Comparison of ENCODE assay signal across 27 cellular contexts in the genomic region with DNA sequence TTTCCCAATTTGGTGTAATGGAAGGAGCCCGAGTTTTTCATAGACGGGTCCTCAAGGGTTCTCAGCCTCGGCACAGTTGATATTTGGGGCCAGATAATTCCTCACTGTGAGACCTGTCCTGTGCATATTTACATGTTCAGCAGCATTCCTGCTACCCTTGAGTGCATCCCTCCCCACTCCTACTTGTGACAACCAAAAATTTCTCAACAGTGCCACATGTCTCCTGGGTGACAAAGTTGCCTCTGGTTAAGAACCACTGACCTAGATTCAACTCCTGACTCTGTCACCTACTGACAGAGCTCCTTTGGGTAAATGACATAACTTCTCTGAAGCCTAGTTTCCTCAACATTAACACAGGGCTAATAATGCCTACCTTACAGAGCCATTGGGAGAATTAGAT.
"Had no signal": no experiment of that assay in that cellular context is flagged by ENCODE, and none has a peak within 500 bp of the region (broad histone marks: within the 10 kb centered on the region; RNA-seq: fewer than 3 reads in every experiment).

No MANE protein-coding gene starts in this region.

- H3K4me1 Mint-ChIP-seq: activated CD4-positive, alpha-beta T cell treated with anti-CD3 and anti-CD28 coated beads for 36 hours; central memory CD8-positive, alpha-beta T cell; immature natural killer cell; neural crest cell had no signal

- H3K9me3 Mint-ChIP-seq: activated naive CD4-positive, alpha-beta T cell treated with anti-CD3 and anti-CD28 coated beads, Interleukin-2, amount 50 U/mL, for 72 hours; central memory CD8-positive, alpha-beta T cell; immature natural killer cell; memory B cell; naive thymus-derived CD8-positive, alpha-beta T cell; neural crest cell; stimulated activated naive CD8-positive, alpha-beta T cell treated with anti-CD3 and anti-CD28 coated beads, Interleukin-15, Interleukin-2, amounts not matched to agents 100 ng/mL and 50 ng/mL, for 24 hours had no signal

- H3K4me3 Mint-ChIP-seq: activated CD4-positive, alpha-beta T cell treated with anti-CD3 and anti-CD28 coated beads for 36 hours; activated CD8-positive, alpha-beta memory T cell treated with anti-CD3 and anti-CD28 coated beads, Interleukin-2, amount 10 ng/mL, durations not matched to agents 7 days and 5 days; activated CD8-positive, alpha-beta T cell treated with anti-CD3 and anti-CD28 coated beads, Interleukin-2, amount 10 ng/mL, durations not matched to agents 7 days and 5 days; central memory CD8-positive, alpha-beta T cell; immature natural killer cell; memory B cell; naive thymus-derived CD8-positive, alpha-beta T cell; neural crest cell; stimulated activated naive CD8-positive, alpha-beta T cell treated with anti-CD3 and anti-CD28 coated beads, Interleukin-15, Interleukin-2, amounts not matched to agents 100 ng/mL and 50 ng/mL, for 24 hours had no signal

- H3K36me3 Mint-ChIP-seq: activated CD8-positive, alpha-beta memory T cell treated with anti-CD3 and anti-CD28 coated beads, Interleukin-2, amount 10 ng/mL, durations not matched to agents 7 days and 5 days; activated naive CD4-positive, alpha-beta T cell treated with anti-CD3 and anti-CD28 coated beads, Interleukin-2, amount 50 U/mL, for 72 hours; immature natural killer cell; naive thymus-derived CD8-positive, alpha-beta T cell had no signal

- ATAC-seq: activated CD4-positive, alpha-beta T cell treated with anti-CD3 and anti-CD28 coated beads for 36 hours; activated CD8-positive, alpha-beta memory T cell treated with anti-CD3 and anti-CD28 coated beads, Interleukin-2, amount 10 ng/mL, durations not matched to agents 7 days and 5 days; activated CD8-positive, alpha-beta T cell treated with anti-CD3 and anti-CD28 coated beads, Interleukin-2, amount 10 ng/mL, durations not matched to agents 7 days and 5 days; activated naive CD4-positive, alpha-beta T cell treated with anti-CD3 and anti-CD28 coated beads, Interleukin-2, amount 50 U/mL, for 72 hours; foreskin keratinocyte; heart left ventricle; left ventricle myocardium superior; naive thymus-derived CD8-positive, alpha-beta T cell had no signal

- H3K27ac Mint-ChIP-seq: activated CD4-positive, alpha-beta T cell treated with anti-CD3 and anti-CD28 coated beads for 36 hours; activated CD8-positive, alpha-beta memory T cell treated with anti-CD3 and anti-CD28 coated beads, Interleukin-2, amount 10 ng/mL, durations not matched to agents 7 days and 5 days; activated CD8-positive, alpha-beta T cell treated with anti-CD3 and anti-CD28 coated beads, Interleukin-2, amount 10 ng/mL, durations not matched to agents 7 days and 5 days; activated naive CD4-positive, alpha-beta T cell treated with anti-CD3 and anti-CD28 coated beads, Interleukin-2, amount 50 U/mL, for 72 hours; immature natural killer cell; memory B cell; stimulated activated naive CD8-positive, alpha-beta T cell treated with anti-CD3 and anti-CD28 coated beads, Interleukin-15, Interleukin-2, amounts not matched to agents 100 ng/mL and 50 ng/mL, for 24 hours had no signal

- H3K27ac ChIP-seq: foreskin keratinocyte, heart left ventricle, thoracic aorta had no signal

- DNase-seq: activated CD4-positive, alpha-beta T cell treated with anti-CD3 and anti-CD28 coated beads for 36 hours; activated CD4-positive, CD25-positive, alpha-beta regulatory T cell; activated CD8-positive, alpha-beta memory T cell treated with anti-CD3 and anti-CD28 coated beads, Interleukin-2, amount 10 ng/mL, durations not matched to agents 7 days and 5 days; activated CD8-positive, alpha-beta T cell treated with anti-CD3 and anti-CD28 coated beads, Interleukin-2, amount 10 ng/mL, durations not matched to agents 7 days and 5 days; activated naive CD4-positive, alpha-beta T cell; activated T-cell treated with anti-CD3 and anti-CD28 coated beads, Interleukin-2, amount 50 U/mL, for 48 hours; anterior cingulate cortex; dermis blood vessel endothelial cell; effector CD4-positive, alpha-beta T cell; erythroblast; foreskin keratinocyte; heart left ventricle; hypothalamus; immature natural killer cell; kidney glomerular epithelial cell; left ventricle myocardium superior; midbrain; naive thymus-derived CD8-positive, alpha-beta T cell; nucleus accumbens; right cardiac atrium; spleen had no signal

- H3K27me3 Mint-ChIP-seq: activated CD4-positive, alpha-beta T cell treated with anti-CD3 and anti-CD28 coated beads for 36 hours; memory B cell; stimulated activated naive CD8-positive, alpha-beta T cell treated with anti-CD3 and anti-CD28 coated beads, Interleukin-15, Interleukin-2, amounts not matched to agents 100 ng/mL and 50 ng/mL, for 24 hours had no signal
